In the genomic region with DNA sequence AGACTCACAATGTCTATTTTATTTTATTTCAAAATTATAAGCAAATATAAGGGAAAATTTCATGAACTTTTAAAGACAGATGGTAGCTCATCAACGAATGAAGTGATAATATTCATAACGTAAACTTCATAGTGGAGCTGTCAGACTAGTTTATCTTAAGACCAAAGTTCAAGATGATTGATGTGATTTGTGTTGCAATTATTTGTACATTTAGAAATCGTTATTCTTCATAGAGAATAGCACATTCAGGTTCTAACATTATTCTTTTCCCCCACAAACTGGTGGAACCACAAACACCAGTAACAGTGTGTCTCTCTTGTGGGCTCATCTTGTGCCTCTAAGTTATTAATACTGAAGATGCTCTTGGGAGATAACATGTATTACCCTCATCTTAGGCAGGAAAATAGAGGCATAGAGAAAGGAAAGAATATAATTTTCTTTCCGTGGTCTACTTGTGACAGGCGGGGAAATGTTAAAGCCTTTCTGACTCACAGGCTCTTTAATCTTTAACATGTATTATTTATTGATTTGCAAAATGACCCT, we compare ENCODE assay signal across 19 cellular contexts. TPM values are rescaled to one million over a fixed set of nuclear protein-coding genes. Genes with fewer than 3 reads are reported as not detected.
A peak's percentile ranks its signal among the peaks of the same experiment; 100 is the strongest.
DNase-seq lines count a peak whose midpoint lies in the region; ATAC-seq and TF ChIP-seq lines count a peak whose summit lies in the region.
"Had no signal": no experiment of that assay in that cellular context is flagged by ENCODE, and none has a peak within 500 bp of the region (broad histone marks: within the 10 kb centered on the region; RNA-seq: fewer than 3 reads in every experiment).

No MANE protein-coding gene starts in this region.

- 32 to 36% methylated on average over 5 of the region's 5 CpGs for WGBS in body of pancreas, 2 donors

- H3K27me3 Mint-ChIP-seq in T-helper 17 cell: no peaks in the 10 kb centered on the region
- H3K27me3 Mint-ChIP-seq: CD4-positive, alpha-beta T cell had no signal

- TF ChIP-seq CTCF in DND-41 (IDR thresholded peaks at IDR 0.05; ENCODE audit: borderline replicate concordance, extremely low read depth, low read length, poor library complexity, severe bottlenecking) (no peak), body of pancreas (IDR thresholded peaks at IDR 0.05) (no peak)

- no peak for DNase-seq in DND-41
- no peak for DNase-seq in T-helper 17 cell
- DNase-seq in left lobe of liver (ENCODE audit: low spot score): no peak
- DNase-seq in stimulated activated naive CD8-positive, alpha-beta T cell treated with anti-CD3 and anti-CD28 coated beads, Interleukin-15, Interleukin-2, amounts not matched to agents 100 U/mL and 50 U/mL, for 24 hours: no peak
- DNase-seq in body of pancreas: no peak
- DNase-seq in erythroblast (lab: John Stamatoyannopoulos, UW): no peak
- no peak for DNase-seq in posterior cingulate gyrus
- DNase-seq: ACHN; CD4-positive, alpha-beta T cell; IMR-90; Karpas-422; NCI-H1694 treated with DMSO at 0.1 percent for 48 hours; NCI-H2081 treated with DMSO at 0.1 percent for 48 hours; NCI-H446 treated with DMSO at 0.1 percent for 48 hours; NCI-H748 treated with DMSO at 0.1 percent for 48 hours; NK-92 treated with Interleukin-12 subunit alpha and Interleukin-12 subunit beta, amount 100 ng/mL, for 24 hours; SIG-M5; SK-N-SH had no signal

- H3K27me3 ChIP-seq in DND-41 (ENCODE audit: insufficient read depth, low read length, poor library complexity): no peaks in the 10 kb centered on the region
- no peaks in the 10 kb centered on the region for H3K27me3 ChIP-seq in body of pancreas
- H3K27me3 ChIP-seq: BLaER1 had no signal

- H4K20me1 ChIP-seq in DND-41 (ENCODE audit: insufficient read depth, low read length): peaks cover 32% of the 10 kb centered on the region

- TF ChIP-seq POLR2A in body of pancreas (IDR thresholded peaks at IDR 0.05) (no peak), erythroblast (IDR thresholded peaks at IDR 0.05; ENCODE audit: low read length) (no peak)

- peak overlapping the region; percentile 59 for H3K27ac Mint-ChIP-seq in T-helper 17 cell
- H3K27ac Mint-ChIP-seq: CD4-positive, alpha-beta T cell had no signal

- no peak overlapping the region for H3K4me3 ChIP-seq in DND-41 (ENCODE audit: low read depth in 1 of 2, low read length in 2 of 2)
- no peak overlapping the region for H3K4me3 ChIP-seq in body of pancreas
- H3K4me3 ChIP-seq: BLaER1 had no signal

- H3K36me3 Mint-ChIP-seq in T-helper 17 cell (ENCODE audit: low read depth): peaks cover 3% of the 10 kb centered on the region

- H3K4me1 Mint-ChIP-seq in T-helper 17 cell: peaks cover 52% of the 10 kb centered on the region

- no peak overlapping the region for H2AFZ ChIP-seq in DND-41 (ENCODE audit: low read depth, low read length)

- ATAC-seq in DND-41 (ENCODE audit: insufficient read depth, low read depth) (peak; percentile 31; the same call in 1 of the 3 replicates), T-helper 17 cell (no peak), left lobe of liver (peak; percentile 44), body of pancreas (no peak)
- peak; percentile 38 for ATAC-seq in stimulated activated naive CD8-positive, alpha-beta T cell treated with anti-CD3 and anti-CD28 coated beads, Interleukin-15, Interleukin-2, amounts not matched to agents 100 U/mL and 50 U/mL, for 24 hours

- H3K36me3 ChIP-seq in DND-41 (ENCODE audit: insufficient read depth, low read length) (no peaks in the 10 kb centered on the region; the same call in 1 of the 2 replicates), body of pancreas (replicated peaks in 1 of 2; ENCODE audit: insufficient read depth in 1 of 2, low read depth in 2 of 2) (no peaks in the 10 kb centered on the region)
- H3K36me3 ChIP-seq: BLaER1 had no signal

- H3K79me2 ChIP-seq in DND-41 (ENCODE audit: insufficient read depth, low read length): peaks cover 88% of the 10 kb centered on the region

- H3K9me3 ChIP-seq in DND-41 (ENCODE audit: insufficient read depth, low read length, severe bottlenecking) (no peaks in the 10 kb centered on the region), T-helper 17 cell (ENCODE audit: control insufficient read depth, low read length, poor library complexity, severe bottlenecking) (no peaks in the 10 kb centered on the region), body of pancreas (no peaks in the 10 kb centered on the region)
- H3K9me3 ChIP-seq: BLaER1, SK-N-SH had no signal

- H3K9ac ChIP-seq in DND-41 (ENCODE audit: low read depth, low read length): no peak overlapping the region
- H3K9ac ChIP-seq: BLaER1, SK-N-SH had no signal

- no peak overlapping the region for H3K4me2 ChIP-seq in DND-41 (ENCODE audit: insufficient read depth, low read length)
- H3K4me2 ChIP-seq: BLaER1, SK-N-SH had no signal

- intact Hi-C loops in body of pancreas (cut with DNase I): no loop called here
- intact Hi-C loops in posterior cingulate gyrus (cut with DNase I): no loop called here

- H3K4me1 ChIP-seq in DND-41 (ENCODE audit: insufficient read depth, low read length) (0 out of 2 replicates have a peak, but pooled peaks cover 4% of the 10 kb centered on the region), body of pancreas (peaks cover 9% of the 10 kb centered on the region)

- H3K4me3 Mint-ChIP-seq in T-helper 17 cell: no peak overlapping the region
- H3K4me3 Mint-ChIP-seq: CD4-positive, alpha-beta T cell had no signal

- H3K27ac ChIP-seq in DND-41 (ENCODE audit: low read length): no peak overlapping the region
- H3K27ac ChIP-seq in body of pancreas: no peak overlapping the region
- H3K27ac ChIP-seq: BLaER1 had no signal

RNA-seq across cellular contexts. Expression of a gene that starts 37.0 kb away (rescaled TPM):
- total RNA-seq in T-helper 17 cell (100 to 1,000 TPM; 137 to 138 TPM), left lobe of liver (13.9 TPM), body of pancreas (10 to 100 TPM; 14.5 to 20.0 TPM)

Comparison
In these comparisons a context has a peak if more than half of its experiments do, and no peak if none do; other contexts are left out.
1. ATAC-seq: peak in DND-41 (single experiment), left lobe of liver (single experiment) and stimulated activated naive CD8-positive, alpha-beta T cell treated with anti-CD3 and anti-CD28 coated beads, Interleukin-15, Interleukin-2, amounts not matched to agents 100 U/mL and 50 U/mL, for 24 hours (single experiment); none in T-helper 17 cell (single experiment) and body of pancreas (single experiment).